Comparison of ENCODE assay signal across 9 cellular contexts in genomic region chr22:21569459-21570161, GRCh38. TPM values are rescaled to one million over a fixed set of nuclear protein-coding genes. Genes with fewer than 3 reads are reported as not detected.
DNase-seq lines count a peak whose midpoint lies in the region; ATAC-seq, FAIRE-seq and TF ChIP-seq lines count a peak whose summit lies in the region.
"Had no signal": no experiment of that assay in that cellular context is flagged by ENCODE, and none has a peak within 500 bp of the region (broad histone marks: within the 10 kb centered on the region; RNA-seq: fewer than 3 reads in every experiment).

No MANE protein-coding gene starts in this region.

- TF ChIP-seq EP300 in GM12878 (IDR thresholded peaks at IDR 0.05; ENCODE audit: borderline replicate concordance in 1 of 2, control insufficient read depth in 1 of 2, low read depth in 2 of 2, low read length in 2 of 2), result no peak

- no peak for TF ChIP-seq CTCF in Calu3 (IDR thresholded peaks at IDR 0.05; ENCODE audit: unreplicated experiment)
- no peak for TF ChIP-seq CTCF in GM12878 (IDR thresholded peaks at IDR 0.05 in 2 of 3, conservative IDR thresholded peaks at IDR 0.05 in 1 of 3; ENCODE audit: control insufficient read depth in 2 of 3, extremely low read depth in 1 of 3, insufficient read depth in 1 of 3, low read depth in 3 of 3, low read length in 3 of 3)
- TF ChIP-seq CTCF in nephron (IDR thresholded peaks at IDR 0.05; ENCODE audit: unreplicated experiment in 3 of 3), result no peak

- H3K36me3 ChIP-seq in GM12878 (ENCODE audit: control insufficient read depth in 2 of 2, insufficient read depth in 2 of 2, low read length in 1 of 2), result peaks cover 0 to 4% of the 10 kb centered on the region in 2 experiments; a peak in 2 of 4 replicates

- DNase-seq in Calu3 (no peak), Kasumi-1 (lab: John Stamatoyannopoulos, UW) (peak; percentile 73 to 79), GM12878 (ENCODE audit: low read depth, low spot score) (no peak)
- no peak for DNase-seq in stimulated activated CD8-positive, alpha-beta memory T cell treated with anti-CD3 and anti-CD28 coated beads, Interleukin-4, amount 100 ng/mL, for 48 hours
- DNase-seq: NCI-H1436 had no signal

- peak overlapping the region; percentile 96 for H3K4me3 ChIP-seq in GM12878

- H4K20me1 ChIP-seq in GM12878 (ENCODE audit: control insufficient read depth, insufficient read depth), result peaks cover 26% of the 10 kb centered on the region

- H3K27me3 ChIP-seq in GM12878 (replicated peaks in 1 of 2; ENCODE audit: control insufficient read depth in 2 of 2, insufficient read depth in 2 of 2, low read length in 1 of 2), result no peaks in the 10 kb centered on the region

- peak; percentile 65 for FAIRE-seq in GM12878 (lab: Jason Lieb, UNC)

- peaks cover 46% of the 10 kb centered on the region for H3K36me3 Mint-ChIP-seq in Calu3 (ENCODE audit: insufficient read depth, unreplicated experiment)
- peaks cover 4% of the 10 kb centered on the region for H3K36me3 Mint-ChIP-seq in nephron (ENCODE audit: low read depth)

- CTCF ChIA-PET in Calu3 (lab: Charles Lee) (interaction anchor here (0.6 to 1.6 kb wide), 3 partner anchors 8 to 1158 kb away, joined by 3 to 5 read pairs (median 3); no protein-coding TSS in a partner anchor), GM12878 (lab: Yijun Ruan, JAX) (interaction anchor here (0.6 to 2.7 kb wide), 5 partner anchors 18 to 244 kb away, joined by 3 to 13 read pairs (median 5); partner anchors contain the start of genes SDF2L1 and YDJC)

- POLR2A ChIA-PET in GM12878 (lab: Charles Lee), result interaction anchor here (0.6 to 1.7 kb wide), 7 partner anchors 19 to 1076 kb away, joined by 3 to 14 read pairs (median 4); no protein-coding TSS in a partner anchor

- no peaks in the 10 kb centered on the region for H3K27me3 Mint-ChIP-seq in Calu3 (ENCODE audit: unreplicated experiment)
- H3K27me3 Mint-ChIP-seq in nephron (ENCODE audit: low read depth), result no peaks in the 10 kb centered on the region

- H3K27ac Mint-ChIP-seq in Calu3 (ENCODE audit: unreplicated experiment) (peak overlapping the region; percentile 88), nephron (peak overlapping the region; percentile 52 to 97 (median 96))

- peak overlapping the region; percentile 91 for H3K4me3 Mint-ChIP-seq in Calu3 (ENCODE audit: low read depth, unreplicated experiment)
- peak overlapping the region; percentile 92 to 97 (median 96) for H3K4me3 Mint-ChIP-seq in nephron

- 38% methylated on average over 8 of the region's 8 CpGs for WGBS in GM12878 (ENCODE audit: insufficient coverage, insufficient replicate concordance, low lambda C conversion rate, missing lambda C conversion rate)

- no peak overlapping the region for H2AFZ ChIP-seq in GM12878 (ENCODE audit: control insufficient read depth, low read depth, low read length)

- H3K4me1 ChIP-seq in GM12878 (ENCODE audit: control insufficient read depth, insufficient read depth, low read length), result peaks cover 11% of the 10 kb centered on the region

- TF ChIP-seq POLR2A in GM12878 (IDR thresholded peaks at IDR 0.05; ENCODE audit: low read depth, low read length), result no peak

- SMC1A ChIA-PET in GM12878 (lab: Charles Lee; ENCODE audit: uncharacterized antibody, unreplicated experiment), result interaction anchor here (0.9 to 2.0 kb wide), 4 partner anchors 10 to 73 kb away, joined by 3 to 12 read pairs (median 6); partner anchors contain the start of genes SDF2L1 and YDJC

- TF ChIP-seq RAD21 in GM12878 (IDR thresholded peaks at IDR 0.05; ENCODE audit: insufficient read depth, low read depth, low read length), result no peak

- peak; percentile 21 for ATAC-seq in GM12878
- no peak for ATAC-seq in GM21576 (IDR thresholded peaks at IDR 0.05; ENCODE audit: unreplicated experiment)
- ATAC-seq in GM19467 (IDR thresholded peaks at IDR 0.05; ENCODE audit: unreplicated experiment), result no peak
- no peak for ATAC-seq in HG03521 (IDR thresholded peaks at IDR 0.05; ENCODE audit: unreplicated experiment)

- no peak overlapping the region for H3K9ac ChIP-seq in GM12878 (ENCODE audit: control insufficient read depth, insufficient read depth, low read length)

- H3K4me2 ChIP-seq in GM12878 (ENCODE audit: control insufficient read depth, insufficient read depth), result peak overlapping the region; percentile 94

- H3K9me3 Mint-ChIP-seq in Calu3 (ENCODE audit: low read depth, unreplicated experiment) (no peaks in the 10 kb centered on the region), nephron (no peaks in the 10 kb centered on the region)

- intact Hi-C loops in Calu3 (cut with micrococcal nuclease; ENCODE audit: unreplicated experiment), result no loop called here
- intact Hi-C loops in GM12878 (cut with micrococcal nuclease; ENCODE audit: unreplicated experiment), result loop anchor here (2.0 to 5.0 kb wide), 2 partner anchors 19 to 48 kb away; no protein-coding TSS in a partner anchor

- BruUV-seq in Calu3 (replicated peaks; lab: Mats Ljungman, UMichigan), result TSS peak; percentile 29
- BruUV-seq in GM12878 (replicated peaks; lab: Mats Ljungman, UMichigan), result TSS peak; percentile 50

- RAD21 ChIA-PET in GM12878 (lab: Charles Lee; ENCODE audit: unreplicated experiment), result interaction anchor here (1.3 to 2.3 kb wide), 3 partner anchors 18 to 77 kb away, joined by 4 to 12 read pairs (median 8); partner anchors contain the start of gene SDF2L1

- peaks cover 72% of the 10 kb centered on the region for H3K79me2 ChIP-seq in GM12878 (ENCODE audit: control insufficient read depth, insufficient read depth, low read length)

- in situ Hi-C loops in GM12878 (cut with MboI), result no loop called here

- peaks cover 57% of the 10 kb centered on the region for H3K4me1 Mint-ChIP-seq in Calu3 (ENCODE audit: low read depth, unreplicated experiment)
- H3K4me1 Mint-ChIP-seq in nephron, result peaks cover 46% of the 10 kb centered on the region

- no peaks in the 10 kb centered on the region for H3K9me3 ChIP-seq in GM12878 (replicated peaks; ENCODE audit: control insufficient read depth, insufficient read depth, low read length)

- H3K27ac ChIP-seq in GM12878 (ENCODE audit: control insufficient read depth, insufficient read depth), result no peak overlapping the region; the same call in 1 of the 2 replicates

TF ChIP-seq in GM12878, 131 proteins besides CTCF, POLR2A, EP300 and RAD21 (continues in another document):
- no peak for TF ChIP-seq BCLAF1 (IDR thresholded peaks at IDR 0.05)

RNA-seq across cellular contexts. Expression of gene UBE2L3, which starts 2.1 kb away (rescaled TPM):
- total RNA-seq in Calu3 (2022), result 65.8 and 66.6 TPM in 2 replicates
- total RNA-seq in GM12878 (2013; cell fraction: nucleolus; rRNA removed), result 21.7 and 22.1 TPM in 2 replicates
- 55.7 and 59.2 TPM in 2 replicates for total RNA-seq in GM12878 (2014; rRNA removed)
- 80.2 and 85.4 TPM in 2 replicates for total RNA-seq in GM12878 (2014; rRNA removed; fragmentation: Illumina TruSeq; extraction: Trizol)
- 52.2 and 56.3 TPM in 2 replicates for total RNA-seq in GM12878 (2021)
- 30.1 TPM for polyA plus RNA-seq in GM12878 (2011; ENCODE audit: low read depth)
- polyA plus RNA-seq in GM12878 (2011; rRNA removed), result 58.8 and 62.1 TPM in 2 replicates
- 37.8 and 46.6 TPM in 2 replicates for polyA plus RNA-seq in GM12878 (2011; cell fraction: cytosol; rRNA removed)
- 18.3 and 22.8 TPM in 2 replicates for polyA plus RNA-seq in GM12878 (2011; cell fraction: nucleus; rRNA removed)
- 43.4 and 52.4 TPM in 2 replicates for polyA plus RNA-seq in GM12878 (2012)
- polyA plus RNA-seq in GM12878 (2014; fragmentation: Illumina TruSeq; extraction: Trizol), result 141 and 156 TPM in 2 replicates
- 100 to 1,000 TPM; 149 to 168 TPM for polyA plus RNA-seq in GM12878 (2014; fragmentation: Nextera tagmentation; extraction: Ambion mirVana)
- 68.6 and 73.3 TPM in 2 replicates for polyA plus RNA-seq in GM12878 (2014; rRNA removed)
- polyA plus RNA-seq in GM12878 (2016; fragmentation: Nextera tagmentation; extraction: Ambion mirVana), result 100 to 1,000 TPM; 141 to 148 TPM
- polyA minus RNA-seq in GM12878 (2011; rRNA and poly(A)+ RNA removed), result 24.4 and 30.7 TPM in 2 replicates
- 12.3 and 15.4 TPM in 2 replicates for polyA minus RNA-seq in GM12878 (2011; cell fraction: cytosol; rRNA and poly(A)+ RNA removed)
- 6.2 and 11.0 TPM in 2 replicates for polyA minus RNA-seq in GM12878 (2011; cell fraction: nucleus; rRNA and poly(A)+ RNA removed)

RNA-seq across cellular contexts. Expression of gene RIMBP3C, which starts 18.3 kb away (rescaled TPM):
- total RNA-seq in Calu3 (2022) (0.17 TPM in 1 of 2 replicates, not detected in the other), GM12878 (2014; rRNA removed) (0.11 TPM in 2 replicates), GM12878 (2014; rRNA removed; fragmentation: Illumina TruSeq; extraction: Trizol) (not detected in 2 replicates), GM12878 (2021) (0.23 and 0.24 TPM in 2 replicates)
- 0.29 and 0.42 TPM in 2 replicates for total RNA-seq in GM12878 (2013; cell fraction: nucleolus; rRNA removed)
- polyA plus RNA-seq in GM12878 (2011; ENCODE audit: low read depth), result not detected
- polyA plus RNA-seq in GM12878 (2011; rRNA removed) (0.03 TPM in 1 of 2 replicates, not detected in the other), GM12878 (2014; fragmentation: Illumina TruSeq; extraction: Trizol) (0.03 and 0.05 TPM in 2 replicates), GM12878 (2014; fragmentation: Nextera tagmentation; extraction: Ambion mirVana) (not detected), GM12878 (2014; rRNA removed) (0.01 TPM in 1 of 2 replicates, not detected in the other), GM12878 (2016; fragmentation: Nextera tagmentation; extraction: Ambion mirVana) (under 1 TPM; 0.04 to 0.14 TPM)
- 0.01 and 0.03 TPM in 2 replicates for polyA plus RNA-seq in GM12878 (2011; cell fraction: cytosol; rRNA removed)
- 0.03 and 0.10 TPM in 2 replicates for polyA plus RNA-seq in GM12878 (2011; cell fraction: nucleus; rRNA removed)
- 0.10 TPM in 1 of 2 replicates, not detected in the other for polyA plus RNA-seq in GM12878 (2012)
- 0.05 TPM in 1 of 2 replicates, not detected in the other for polyA minus RNA-seq in GM12878 (2011; rRNA and poly(A)+ RNA removed)
- polyA minus RNA-seq in GM12878 (2011; cell fraction: cytosol; rRNA and poly(A)+ RNA removed), result 0.27 TPM in 1 of 2 replicates, not detected in the other
- 0.67 and 0.73 TPM in 2 replicates for polyA minus RNA-seq in GM12878 (2011; cell fraction: nucleus; rRNA and poly(A)+ RNA removed)

Comparison
In these comparisons a context has a peak if more than half of its experiments do, and no peak if none do; other contexts are left out.
1. DNase-seq: peak in Kasumi-1 (2 of 2); none in Calu3 (single experiment), GM12878 (single experiment) and stimulated activated CD8-positive, alpha-beta memory T cell treated with anti-CD3 and anti-CD28 coated beads, Interleukin-4, amount 100 ng/mL, for 48 hours (single experiment).